27 cellular contexts compared by ENCODE assay signal in genomic region chr9:106918825-106919509, GRCh38. TPM values are rescaled to one million over a fixed set of nuclear protein-coding genes. Genes with fewer than 3 reads are reported as not detected.
A peak's percentile ranks its signal among the peaks of the same experiment; 100 is the strongest.
DNase-seq lines count a peak whose midpoint lies in the region; ATAC-seq and TF ChIP-seq lines count a peak whose summit lies in the region.
"Had no signal": no experiment of that assay in that cellular context is flagged by ENCODE, and none has a peak within 500 bp of the region (broad histone marks: within the 10 kb centered on the region; RNA-seq: fewer than 3 reads in every experiment).

No MANE protein-coding gene starts in this region.

- peak overlapping the region; percentile 26 for H3K27ac ChIP-seq in neuronal stem cell (replicated peaks; ENCODE audit: low read length)
- no peak overlapping the region for H3K27ac ChIP-seq in substantia nigra (ENCODE audit: low read depth, low read length, poor library complexity, severe bottlenecking)
- H3K27ac ChIP-seq: PC-9, vagina had no signal

- no peak overlapping the region for H3K4ac ChIP-seq in neuronal stem cell (ENCODE audit: low read length)

- no peak overlapping the region for H2BK12ac ChIP-seq in neuronal stem cell (ENCODE audit: low read length)

- H2AK5ac ChIP-seq in neuronal stem cell (ENCODE audit: low read depth, low read length), result no peak overlapping the region

- H2BK5ac ChIP-seq in neuronal stem cell (ENCODE audit: low read length), result no peak overlapping the region

- intact Hi-C loops in Caco-2 (cut with micrococcal nuclease; ENCODE audit: unreplicated experiment) (no loop called here), left ventricle myocardium superior (cut with micrococcal nuclease) (no loop called here)

- H3K18ac ChIP-seq in neuronal stem cell (ENCODE audit: low read length), result no peak overlapping the region

- no peak overlapping the region for H2BK15ac ChIP-seq in neuronal stem cell (ENCODE audit: low read length)

- no peaks in the 10 kb centered on the region for H3K9me3 ChIP-seq in Caco-2
- peaks cover 3 to 56% of the 10 kb centered on the region in 2 donors for H3K9me3 ChIP-seq in neuronal stem cell (replicated peaks in 1 of 2; ENCODE audit: control insufficient read depth in 2 of 2, insufficient read depth in 1 of 2, low read depth in 1 of 2, low read length in 2 of 2)
- H3K9me3 ChIP-seq: vagina had no signal

- H3K14ac ChIP-seq in neuronal stem cell (ENCODE audit: low read length), result no peak overlapping the region

- BruUV-seq in Caco-2 (replicated peaks; lab: Mats Ljungman, UMichigan), result no TSS peak

- H3K9me3 Mint-ChIP-seq in Caco-2 (ENCODE audit: unreplicated experiment), result peaks cover 10% of the 10 kb centered on the region
- peaks cover 3% of the 10 kb centered on the region for H3K9me3 Mint-ChIP-seq in activated CD4-positive, alpha-beta T cell treated with anti-CD3 and anti-CD28 coated beads, Interleukin-2, amount 10 ng/mL, durations not matched to agents 7 days and 5 days
- peaks cover 3% of the 10 kb centered on the region for H3K9me3 Mint-ChIP-seq in activated T-helper 17 cell treated with anti-CD3 and anti-CD28 coated beads, Interleukin-2, amount 50 U/mL, for 72 hours
- H3K9me3 Mint-ChIP-seq: activated CD4-positive, alpha-beta memory T cell treated with anti-CD3 and anti-CD28 coated beads for 36 hours; activated naive CD8-positive, alpha-beta T cell treated with anti-CD3 and anti-CD28 coated beads, Interleukin-2, amount 10 ng/mL, durations not matched to agents 7 days and 5 days; IgD-negative memory B cell had no signal

- POLR2A ChIA-PET in Caco-2 (lab: Charles Lee), result no interaction called here
- POLR2A ChIA-PET in activated CD4-positive, alpha-beta T cell treated with anti-CD3 and anti-CD28 coated beads, Interleukin-2, amount 10 ng/mL, durations not matched to agents 7 days and 5 days (lab: Charles Lee), result no interaction called here

- no peaks in the 10 kb centered on the region for H3K27me3 ChIP-seq in Caco-2 (replicated peaks; ENCODE audit: control insufficient read depth, insufficient read depth, low read length)
- no peaks in the 10 kb centered on the region for H3K27me3 ChIP-seq in neuronal stem cell (ENCODE audit: control insufficient read depth in 3 of 3, insufficient read depth in 3 of 3, low read depth in 1 of 3, low read length in 3 of 3)
- H3K27me3 ChIP-seq: vagina had no signal

- no peak overlapping the region for H3K4me2 ChIP-seq in neuronal stem cell (ENCODE audit: insufficient read depth, low read length, poor library complexity, severe bottlenecking)
- H3K4me2 ChIP-seq: PC-9 had no signal

- TF ChIP-seq CTCF in Caco-2 (IDR thresholded peaks at IDR 0.05; ENCODE audit: insufficient read depth in 1 of 2, low read depth in 1 of 2, low read length in 1 of 2, severe bottlenecking in 1 of 2, unreplicated experiment in 1 of 2), result no peak

- H3K23ac ChIP-seq in neuronal stem cell (ENCODE audit: low read depth, low read length, poor library complexity), result no peak overlapping the region

- H3K79me1 ChIP-seq in neuronal stem cell (ENCODE audit: low read depth, low read length), result peaks cover 2% of the 10 kb centered on the region

- H3K4me3 ChIP-seq in Caco-2 (ENCODE audit: low read depth, low read length), result no peak overlapping the region
- no peak overlapping the region for H3K4me3 ChIP-seq in neuronal stem cell (ENCODE audit: low read length in 2 of 2)
- H3K4me3 ChIP-seq: PC-9, vagina had no signal

- DNase-seq in Caco-2 (no peak), NCI-H69 (lab: John Stamatoyannopoulos, UW) (peak; percentile 47), left ventricle myocardium superior (no peak), neuronal stem cell (ENCODE audit: low spot score) (no peak), NCI-H2196 (lab: John Stamatoyannopoulos, UW; ENCODE audit: unreplicated experiment) (no peak), substantia nigra (lab: John Stamatoyannopoulos, UW) (no peak)
- no peak for DNase-seq in activated CD4-positive, alpha-beta T cell treated with anti-CD3 and anti-CD28 coated beads, Interleukin-2, amount 10 ng/mL, durations not matched to agents 7 days and 5 days
- DNase-seq: ACHN; activated CD4-positive, alpha-beta memory T cell treated with anti-CD3 and anti-CD28 coated beads for 36 hours; activated CD8-positive, alpha-beta memory T cell treated with anti-CD3 and anti-CD28 coated beads, Interleukin-2, amount 50 U/mL, for 48 hours; activated naive CD8-positive, alpha-beta T cell treated with anti-CD3 and anti-CD28 coated beads, Interleukin-2, amount 10 ng/mL, durations not matched to agents 7 days and 5 days; COR-L47; HCEC 1CT; head of caudate nucleus; left colon; natural killer cell; NCI-H1105 treated with DMSO at 0.1 percent for 48 hours; NCI-H2029; NCI-H446; PC-9; posterior cingulate gyrus; SIG-M5; stimulated activated CD4-positive, alpha-beta T cell treated with anti-CD3 and anti-CD28 coated beads, Interleukin-1b, Interleukin-23, amount 100 ng/mL, for 48 hours; SW 1271 had no signal

- H3K4me3 Mint-ChIP-seq in Caco-2 (ENCODE audit: unreplicated experiment), result no peak overlapping the region
- H3K4me3 Mint-ChIP-seq in activated CD4-positive, alpha-beta T cell treated with anti-CD3 and anti-CD28 coated beads, Interleukin-2, amount 10 ng/mL, durations not matched to agents 7 days and 5 days, result no peak overlapping the region
- H3K4me3 Mint-ChIP-seq in activated T-helper 17 cell treated with anti-CD3 and anti-CD28 coated beads, Interleukin-2, amount 50 U/mL, for 72 hours, result no peak overlapping the region
- H3K4me3 Mint-ChIP-seq: activated CD4-positive, alpha-beta memory T cell treated with anti-CD3 and anti-CD28 coated beads for 36 hours; activated naive CD8-positive, alpha-beta T cell treated with anti-CD3 and anti-CD28 coated beads, Interleukin-2, amount 10 ng/mL, durations not matched to agents 7 days and 5 days; IgD-negative memory B cell; natural killer cell had no signal

- peak overlapping the region; percentile 100 for H3K27ac Mint-ChIP-seq in Caco-2 (ENCODE audit: unreplicated experiment)
- no peak overlapping the region for H3K27ac Mint-ChIP-seq in activated CD4-positive, alpha-beta T cell treated with anti-CD3 and anti-CD28 coated beads, Interleukin-2, amount 10 ng/mL, durations not matched to agents 7 days and 5 days
- no peak overlapping the region for H3K27ac Mint-ChIP-seq in activated T-helper 17 cell treated with anti-CD3 and anti-CD28 coated beads, Interleukin-2, amount 50 U/mL, for 72 hours
- H3K27ac Mint-ChIP-seq: activated CD4-positive, alpha-beta memory T cell treated with anti-CD3 and anti-CD28 coated beads for 36 hours; activated naive CD8-positive, alpha-beta T cell treated with anti-CD3 and anti-CD28 coated beads, Interleukin-2, amount 10 ng/mL, durations not matched to agents 7 days and 5 days; IgD-negative memory B cell; natural killer cell had no signal

- no CpG with 5 or more reads among the region's 5 CpGs for WGBS in neuronal stem cell (ENCODE audit: extremely low coverage in 2 of 2, insufficient read length in 2 of 2, insufficient replicate concordance in 1 of 2), 2 donors

- no peak overlapping the region for H2BK120ac ChIP-seq in neuronal stem cell (ENCODE audit: low read depth, low read length)

- no peak overlapping the region for H4K91ac ChIP-seq in neuronal stem cell (ENCODE audit: low read depth, low read length, poor library complexity)

- peaks cover 87% of the 10 kb centered on the region for H3K4me1 ChIP-seq in Caco-2
- H3K4me1 ChIP-seq in neuronal stem cell (ENCODE audit: control insufficient read depth in 2 of 2, insufficient read depth in 1 of 2, low read depth in 1 of 2, low read length in 2 of 2), result peaks cover 5 to 35% of the 10 kb centered on the region in 2 donors

- peaks cover 69% of the 10 kb centered on the region for H3K4me1 Mint-ChIP-seq in Caco-2 (ENCODE audit: low read depth, unreplicated experiment)
- peaks cover 14% of the 10 kb centered on the region for H3K4me1 Mint-ChIP-seq in activated CD4-positive, alpha-beta T cell treated with anti-CD3 and anti-CD28 coated beads, Interleukin-2, amount 10 ng/mL, durations not matched to agents 7 days and 5 days
- no peaks in the 10 kb centered on the region for H3K4me1 Mint-ChIP-seq in activated T-helper 17 cell treated with anti-CD3 and anti-CD28 coated beads, Interleukin-2, amount 50 U/mL, for 72 hours
- H3K4me1 Mint-ChIP-seq: activated naive CD8-positive, alpha-beta T cell treated with anti-CD3 and anti-CD28 coated beads, Interleukin-2, amount 10 ng/mL, durations not matched to agents 7 days and 5 days; IgD-negative memory B cell had no signal

- no peaks in the 10 kb centered on the region for H3K27me3 Mint-ChIP-seq in Caco-2 (ENCODE audit: insufficient read depth, unreplicated experiment)
- peaks cover 4% of the 10 kb centered on the region for H3K27me3 Mint-ChIP-seq in activated CD4-positive, alpha-beta T cell treated with anti-CD3 and anti-CD28 coated beads, Interleukin-2, amount 10 ng/mL, durations not matched to agents 7 days and 5 days
- peaks cover 3% of the 10 kb centered on the region for H3K27me3 Mint-ChIP-seq in activated T-helper 17 cell treated with anti-CD3 and anti-CD28 coated beads, Interleukin-2, amount 50 U/mL, for 72 hours
- H3K27me3 Mint-ChIP-seq: activated CD4-positive, alpha-beta memory T cell treated with anti-CD3 and anti-CD28 coated beads for 36 hours; activated naive CD8-positive, alpha-beta T cell treated with anti-CD3 and anti-CD28 coated beads, Interleukin-2, amount 10 ng/mL, durations not matched to agents 7 days and 5 days had no signal

- H3K9ac ChIP-seq in neuronal stem cell (ENCODE audit: low read depth, low read length, poor library complexity), result no peak overlapping the region

- no peak overlapping the region for H2AFZ ChIP-seq in neuronal stem cell (ENCODE audit: low read length)
- H2AFZ ChIP-seq: PC-9 had no signal

- H3K36me3 Mint-ChIP-seq in Caco-2 (ENCODE audit: insufficient read depth, unreplicated experiment), result peaks cover 42% of the 10 kb centered on the region
- peaks cover 3% of the 10 kb centered on the region for H3K36me3 Mint-ChIP-seq in activated CD4-positive, alpha-beta T cell treated with anti-CD3 and anti-CD28 coated beads, Interleukin-2, amount 10 ng/mL, durations not matched to agents 7 days and 5 days (ENCODE audit: low read depth)
- H3K36me3 Mint-ChIP-seq in activated T-helper 17 cell treated with anti-CD3 and anti-CD28 coated beads, Interleukin-2, amount 50 U/mL, for 72 hours (ENCODE audit: low read depth), result no peaks in the 10 kb centered on the region
- H3K36me3 Mint-ChIP-seq: activated CD4-positive, alpha-beta memory T cell treated with anti-CD3 and anti-CD28 coated beads for 36 hours; activated naive CD8-positive, alpha-beta T cell treated with anti-CD3 and anti-CD28 coated beads, Interleukin-2, amount 10 ng/mL, durations not matched to agents 7 days and 5 days; IgD-negative memory B cell; natural killer cell had no signal

- ATAC-seq in left ventricle myocardium superior, result peak; percentile 43
- ATAC-seq in activated T-helper 17 cell treated with anti-CD3 and anti-CD28 coated beads, Interleukin-2, amount 50 U/mL, for 72 hours (replicated peaks), result no peak
- ATAC-seq: left colon, natural killer cell had no signal

- peaks cover 2% of the 10 kb centered on the region for H3K36me3 ChIP-seq in Caco-2 (ENCODE audit: control insufficient read depth, insufficient read depth, low read length)
- H3K36me3 ChIP-seq in neuronal stem cell (replicated peaks in 1 of 2; ENCODE audit: control insufficient read depth in 2 of 2, insufficient read depth in 2 of 2, low read length in 2 of 2), result peaks cover 8 to 66% of the 10 kb centered on the region in 2 donors
- H3K36me3 ChIP-seq: vagina had no signal

- CTCF ChIA-PET in Caco-2 (lab: Charles Lee), result no interaction called here
- CTCF ChIA-PET in activated CD4-positive, alpha-beta T cell treated with anti-CD3 and anti-CD28 coated beads, Interleukin-2, amount 10 ng/mL, durations not matched to agents 7 days and 5 days (lab: Charles Lee), result no interaction called here

- H4K8ac ChIP-seq in neuronal stem cell (ENCODE audit: low read depth, low read length), result no peak overlapping the region

RNA-seq across cellular contexts. Expression of gene ZNF462, which starts 56.0 kb away (rescaled TPM):
- total RNA-seq in Caco-2 (2022), result 34.5 and 36.8 TPM in 2 replicates
- 23.0 TPM for total RNA-seq in left ventricle myocardium superior
- 23.7 TPM for polyA plus RNA-seq in neuronal stem cell (2013, experiment 1 of 2)
- 26.0 TPM for polyA plus RNA-seq in neuronal stem cell (2013, experiment 2 of 2)
- under 1 TPM; 0.37 to 0.89 TPM for total RNA-seq in activated CD4-positive, alpha-beta T cell treated with anti-CD3 and anti-CD28 coated beads, Interleukin-2, amount 10 ng/mL, durations not matched to agents 7 days and 5 days
- total RNA-seq in activated T-helper 17 cell treated with anti-CD3 and anti-CD28 coated beads, Interleukin-2, amount 50 U/mL, for 72 hours, result 1 to 10 TPM in 1 of 2 donors, under 1 TPM in 1; 0.67 to 2.6 TPM
- polyA plus RNA-seq: IgD-negative memory B cell had no signal
